ENCODE assay signal across 25 cellular contexts in genomic region chr21:24093032-24093431, GRCh38.
"Had no signal": no experiment of that assay in that cellular context is flagged by ENCODE, and none has a peak within 500 bp of the region (broad histone marks: within the 10 kb centered on the region; RNA-seq: fewer than 3 reads in every experiment).

No MANE protein-coding gene starts in this region.

- H3K4me1 ChIP-seq: neural progenitor cell, pancreas, tibial nerve, upper lobe of right lung, vagina had no signal

- H3K4me2 ChIP-seq: hepatocyte, neural progenitor cell had no signal

- ATAC-seq: left lobe of liver; natural killer cell treated with Interleukin-12 subunit alpha and Interleukin-12 subunit beta and Interleukin-15 and Interleukin-18, amount 100 ng/mL, for 72 hours; pancreas; right cardiac atrium; stimulated activated effector memory CD8-positive, alpha-beta T cell treated with anti-CD3 and anti-CD28 coated beads, Interleukin-12 subunit alpha, Interleukin-12 subunit beta, amount 100 ng/mL, for 72 hours; stimulated activated naive CD8-positive, alpha-beta T cell treated with anti-CD3 and anti-CD28 coated beads, Interleukin-15, amount 100 ng/mL, for 72 hours; upper lobe of right lung had no signal

- H3K27me3 Mint-ChIP-seq: natural killer cell treated with Interleukin-12 subunit alpha and Interleukin-12 subunit beta and Interleukin-15 and Interleukin-18, amount 100 ng/mL, for 72 hours had no signal

- H3K27me3 ChIP-seq: dorsolateral prefrontal cortex, hepatocyte, neural progenitor cell, pancreas, testis, tibial nerve, upper lobe of right lung, vagina had no signal

- H3K27ac Mint-ChIP-seq: mesothelial cell of epicardium; natural killer cell treated with Interleukin-12 subunit alpha and Interleukin-12 subunit beta and Interleukin-15 and Interleukin-18, amount 100 ng/mL, for 72 hours; neural progenitor cell; progenitor cell of endocrine pancreas; stimulated activated effector memory CD8-positive, alpha-beta T cell treated with anti-CD3 and anti-CD28 coated beads, Interleukin-12 subunit alpha, Interleukin-12 subunit beta, amount 100 ng/mL, for 72 hours; stimulated activated naive CD8-positive, alpha-beta T cell treated with anti-CD3 and anti-CD28 coated beads, Interleukin-15, amount 100 ng/mL, for 72 hours had no signal

- H3K9me3 ChIP-seq: pancreas, testis, tibial nerve, upper lobe of right lung, vagina had no signal

- H3K27ac ChIP-seq: dorsolateral prefrontal cortex, hepatocyte, neural progenitor cell, pancreas, testis, tibial nerve, upper lobe of right lung, vagina had no signal

- H2AFZ ChIP-seq: hepatocyte, neural progenitor cell had no signal

- H3K4me3 ChIP-seq: dorsolateral prefrontal cortex, hepatocyte, neural progenitor cell, pancreas, testis, tibial nerve, upper lobe of right lung, vagina had no signal

- DNase-seq: cortex of kidney; dorsolateral prefrontal cortex; effector CD8-positive, alpha-beta T cell; foreskin melanocyte; head of caudate nucleus; kidney glomerular epithelial cell; mammary epithelial cell; occipital lobe; pancreas; right cardiac atrium; small intestine; stimulated activated CD4-positive, alpha-beta T cell treated with anti-CD3 and anti-CD28 coated beads, Interleukin-2, amount 100 ng/mL, for 48 hours; stimulated activated CD8-positive, alpha-beta memory T cell treated with anti-CD3 and anti-CD28 coated beads, Interleukin-4, amount 100 ng/mL, for 48 hours; stimulated activated naive CD8-positive, alpha-beta T cell treated with anti-CD3 and anti-CD28 coated beads, Interleukin-15, amount 100 ng/mL, for 72 hours; testis; upper lobe of right lung had no signal

- H3K9ac ChIP-seq: neural progenitor cell had no signal

- H3K4me1 Mint-ChIP-seq: mesothelial cell of epicardium; neural progenitor cell; stimulated activated effector memory CD8-positive, alpha-beta T cell treated with anti-CD3 and anti-CD28 coated beads, Interleukin-12 subunit alpha, Interleukin-12 subunit beta, amount 100 ng/mL, for 72 hours; stimulated activated naive CD8-positive, alpha-beta T cell treated with anti-CD3 and anti-CD28 coated beads, Interleukin-15, amount 100 ng/mL, for 72 hours had no signal

- H3K36me3 Mint-ChIP-seq: mesothelial cell of epicardium; neural progenitor cell; stimulated activated effector memory CD8-positive, alpha-beta T cell treated with anti-CD3 and anti-CD28 coated beads, Interleukin-12 subunit alpha, Interleukin-12 subunit beta, amount 100 ng/mL, for 72 hours had no signal

- H3K4me3 Mint-ChIP-seq: mesothelial cell of epicardium; natural killer cell treated with Interleukin-12 subunit alpha and Interleukin-12 subunit beta and Interleukin-15 and Interleukin-18, amount 100 ng/mL, for 72 hours; neural progenitor cell; stimulated activated effector memory CD8-positive, alpha-beta T cell treated with anti-CD3 and anti-CD28 coated beads, Interleukin-12 subunit alpha, Interleukin-12 subunit beta, amount 100 ng/mL, for 72 hours; stimulated activated naive CD8-positive, alpha-beta T cell treated with anti-CD3 and anti-CD28 coated beads, Interleukin-15, amount 100 ng/mL, for 72 hours had no signal

- H3K36me3 ChIP-seq: neural progenitor cell, pancreas, tibial nerve, upper lobe of right lung, vagina had no signal
